9 cellular contexts compared by ENCODE assay signal in genomic region chr17:2412561-2413021, GRCh38. TPM values are rescaled to one million over a fixed set of nuclear protein-coding genes. Genes with fewer than 3 reads are reported as not detected.
A peak's percentile ranks its signal among the peaks of the same experiment; 100 is the strongest.
DNase-seq lines count a peak whose midpoint lies in the region; ATAC-seq and TF ChIP-seq lines count a peak whose summit lies in the region.
"Had no signal": no experiment of that assay in that cellular context is flagged by ENCODE, and none has a peak within 500 bp of the region (broad histone marks: within the 10 kb centered on the region; RNA-seq: fewer than 3 reads in every experiment).

No MANE protein-coding gene starts in this region.

- H3K4me3 Mint-ChIP-seq in activated CD8-positive, alpha-beta memory T cell treated with anti-CD3 and anti-CD28 coated beads, Interleukin-2, amount 10 ng/mL, durations not matched to agents 7 days and 5 days = no peak overlapping the region

- H3K4me1 ChIP-seq in vagina (peaks cover 14% of the 10 kb centered on the region), MM.1S (ENCODE audit: low read length) (no peaks in the 10 kb centered on the region)

- H3K79me2 ChIP-seq in MM.1S (ENCODE audit: low read length) = 0 out of 2 replicates have a peak, but pooled peaks cover 2% of the 10 kb centered on the region

- H3K4me3 ChIP-seq in coronary artery (no peak overlapping the region), vagina (no peak overlapping the region), MM.1S (ENCODE audit: low read length) (no peak overlapping the region)

- H3K4me1 Mint-ChIP-seq in activated CD8-positive, alpha-beta memory T cell treated with anti-CD3 and anti-CD28 coated beads, Interleukin-2, amount 10 ng/mL, durations not matched to agents 7 days and 5 days = peaks cover 5% of the 10 kb centered on the region

- no peaks in the 10 kb centered on the region for H3K9me3 Mint-ChIP-seq in activated CD8-positive, alpha-beta memory T cell treated with anti-CD3 and anti-CD28 coated beads, Interleukin-2, amount 10 ng/mL, durations not matched to agents 7 days and 5 days (ENCODE audit: low read depth)

- TF ChIP-seq POLR2A in vagina (IDR thresholded peaks at IDR 0.05) = no peak

- H4K20me1 ChIP-seq in MM.1S (ENCODE audit: insufficient read depth, low read length) = no peaks in the 10 kb centered on the region; the same call in 1 of the 2 replicates

- no peak overlapping the region for H3K9ac ChIP-seq in MM.1S (ENCODE audit: low read length)

- H3K9me2 ChIP-seq in MM.1S (replicated peaks; ENCODE audit: insufficient read depth, low read length) = no peaks in the 10 kb centered on the region

- 0 out of 2 replicates have a peak, but pooled peaks cover 5% of the 10 kb centered on the region for H3F3A ChIP-seq in MM.1S (ENCODE audit: insufficient read depth, low read length)

- no peak overlapping the region for H2AFZ ChIP-seq in MM.1S (ENCODE audit: low read length)

- DNase-seq in activated CD8-positive, alpha-beta memory T cell treated with anti-CD3 and anti-CD28 coated beads, Interleukin-2, amount 10 ng/mL, durations not matched to agents 7 days and 5 days = no peak
- DNase-seq in activated CD8-positive, alpha-beta memory T cell treated with anti-CD3 and anti-CD28 coated beads, Interleukin-2, amount 50 U/mL, for 48 hours = no peak
- no peak for DNase-seq in coronary artery (ENCODE audit: low spot score)
- peak; percentile 43 to 45 for DNase-seq in lung microvascular endothelial cell (ENCODE audit: low read depth in 2 of 2)
- DNase-seq in vagina (ENCODE audit: extremely low spot score in 2 of 2) = no peak
- no peak for DNase-seq in stimulated activated naive CD4-positive, alpha-beta T cell (lab: John Stamatoyannopoulos, UW)
- no peak for DNase-seq in MM.1S

- intact Hi-C loops in vagina (cut with DNase I) = no loop called here

- peaks cover 3% of the 10 kb centered on the region for H3K36me3 Mint-ChIP-seq in activated CD8-positive, alpha-beta memory T cell treated with anti-CD3 and anti-CD28 coated beads, Interleukin-2, amount 10 ng/mL, durations not matched to agents 7 days and 5 days

- CTCF ChIA-PET in activated CD8-positive, alpha-beta memory T cell treated with anti-CD3 and anti-CD28 coated beads, Interleukin-2, amount 10 ng/mL, durations not matched to agents 7 days and 5 days (lab: Charles Lee) = interaction anchor here (1.9 to 4.8 kb wide), 2 partner anchors 10 to 31 kb away, joined by 8 to 48 read pairs; no protein-coding TSS in a partner anchor

- no peaks in the 10 kb centered on the region for H3K9me3 ChIP-seq in vagina
- no peaks in the 10 kb centered on the region for H3K9me3 ChIP-seq in MM.1S (replicated peaks; ENCODE audit: insufficient read depth, low read length)

- H3K27me3 Mint-ChIP-seq in activated CD8-positive, alpha-beta memory T cell treated with anti-CD3 and anti-CD28 coated beads, Interleukin-2, amount 10 ng/mL, durations not matched to agents 7 days and 5 days = no peaks in the 10 kb centered on the region

- H3K27ac Mint-ChIP-seq in activated CD8-positive, alpha-beta memory T cell treated with anti-CD3 and anti-CD28 coated beads, Interleukin-2, amount 10 ng/mL, durations not matched to agents 7 days and 5 days = peak overlapping the region; percentile 28

- peak overlapping the region; percentile 54 to 84 for H3K27ac ChIP-seq in coronary artery
- peak overlapping the region; percentile 70 for H3K27ac ChIP-seq in vagina
- H3K27ac ChIP-seq in MM.1S (ENCODE audit: low read length) = no peak overlapping the region

- no peak for ATAC-seq in activated CD8-positive, alpha-beta memory T cell treated with anti-CD3 and anti-CD28 coated beads, Interleukin-2, amount 10 ng/mL, durations not matched to agents 7 days and 5 days
- no peak for ATAC-seq in GM21825 (IDR thresholded peaks at IDR 0.05; ENCODE audit: unreplicated experiment)
- ATAC-seq: activated CD4-positive, CD25-positive, alpha-beta regulatory T cell treated with anti-CD3 and anti-CD28 coated beads, Interleukin-2, amount 50 U/mL, for 24 hours had no signal

- H3K27me3 ChIP-seq in vagina (no peaks in the 10 kb centered on the region), MM.1S (replicated peaks; ENCODE audit: insufficient read depth, low read length) (no peaks in the 10 kb centered on the region)

- no peak overlapping the region for H3K4me2 ChIP-seq in MM.1S (ENCODE audit: low read depth, low read length)

- H3K36me3 ChIP-seq in vagina = no peaks in the 10 kb centered on the region
- H3K36me3 ChIP-seq in MM.1S (replicated peaks; ENCODE audit: insufficient read depth, low read length) = no peaks in the 10 kb centered on the region; the same call in 1 of the 2 replicates

- TF ChIP-seq CTCF in coronary artery (IDR thresholded peaks at IDR 0.05) = no peak
- TF ChIP-seq CTCF in vagina (IDR thresholded peaks at IDR 0.05) = no peak
- TF ChIP-seq CTCF in MM.1S (IDR thresholded peaks at IDR 0.05; ENCODE audit: low read length) = no peak

RNA-seq across cellular contexts. Expression of gene MNT, which starts 11.7 kb away (rescaled TPM):
- 10 to 100 TPM; 26.0 to 31.9 TPM for total RNA-seq in activated CD8-positive, alpha-beta memory T cell treated with anti-CD3 and anti-CD28 coated beads, Interleukin-2, amount 10 ng/mL, durations not matched to agents 7 days and 5 days
- total RNA-seq in lung microvascular endothelial cell = 1.7 and 2.8 TPM in 2 replicates
- total RNA-seq in vagina = 28.5 TPM

Comparison
In these comparisons a context has a peak if more than half of its experiments do, and no peak if none do; other contexts are left out.
1. DNase-seq: peak in lung microvascular endothelial cell (2 of 2); none in activated CD8-positive, alpha-beta memory T cell treated with anti-CD3 and anti-CD28 coated beads, Interleukin-2, amount 10 ng/mL, durations not matched to agents 7 days and 5 days (single experiment), activated CD8-positive, alpha-beta memory T cell treated with anti-CD3 and anti-CD28 coated beads, Interleukin-2, amount 50 U/mL, for 48 hours (single experiment), coronary artery (single experiment), vagina (0 of 2), stimulated activated naive CD4-positive, alpha-beta T cell (0 of 6) and MM.1S (single experiment).